ENCODE assay signal across 1 cellular context in genomic region chr17:45087978-45088377, GRCh38.
A peak's percentile ranks its signal among the peaks of the same experiment; 100 is the strongest.
TF ChIP-seq lines count a peak whose summit lies in the region.

No MANE protein-coding gene starts in this region.

TF ChIP-seq in HepG2, 621 proteins besides CTCF, POLR2A, EP300 and RAD21:
- TF ChIP-seq ZNF264 (CRISPR knock-in tag; IDR thresholded peaks at IDR 0.05), result no peak
- peak; percentile 30 for TF ChIP-seq ZNF687 (CRISPR knock-in tag; IDR thresholded peaks at IDR 0.05)
- TF ChIP-seq KDM2A (CRISPR knock-in tag; IDR thresholded peaks at IDR 0.05; ENCODE audit: borderline replicate concordance, low read depth), result no peak
- no peak for TF ChIP-seq HDAC2 (CRISPR knock-in tag; IDR thresholded peaks at IDR 0.05)
- no peak for TF ChIP-seq GRHL1 (CRISPR knock-in tag; conservative IDR thresholded peaks at IDR 0.05)
- TF ChIP-seq PLRG1 (conservative IDR thresholded peaks at IDR 0.05), result no peak
- peak; percentile 30; the same call in 1 of the 2 replicates for TF ChIP-seq ZNF333 (CRISPR knock-in tag; IDR thresholded peaks at IDR 0.05; ENCODE audit: borderline replicate concordance)
- no peak for TF ChIP-seq CREB1 (IDR thresholded peaks at IDR 0.05)
- TF ChIP-seq CREB1 (CRISPR knock-in tag; IDR thresholded peaks at IDR 0.05), result no peak
